Comparison of ENCODE assay signal across 18 cellular contexts in the genomic region with DNA sequence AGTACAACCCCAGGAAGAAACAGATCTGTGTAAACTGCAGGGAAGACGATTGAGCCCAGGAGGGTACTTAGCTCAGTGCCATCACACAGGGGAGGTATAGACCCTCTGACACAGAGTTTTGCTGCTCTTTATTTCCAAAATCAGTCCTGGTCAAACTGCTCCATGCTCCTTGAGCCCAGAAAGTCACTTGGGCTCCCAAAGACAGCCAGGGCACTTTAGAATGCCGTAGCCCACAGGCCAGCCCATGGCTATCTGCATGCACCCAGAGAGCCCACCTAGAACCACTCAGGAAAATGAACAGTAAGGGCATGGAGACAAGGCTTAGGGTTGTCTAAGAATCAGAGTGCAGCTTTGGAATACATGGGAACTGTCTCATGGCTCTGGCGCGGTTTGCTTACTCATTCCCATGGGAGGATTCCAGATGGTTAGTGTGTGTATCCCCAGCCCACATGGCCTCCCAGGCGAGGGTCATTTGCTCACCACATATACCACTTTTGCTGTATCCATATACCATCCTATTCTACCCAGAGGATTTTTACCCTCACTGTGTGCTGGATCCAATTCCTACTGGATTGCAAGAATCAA. TPM values are rescaled to one million over a fixed set of nuclear protein-coding genes. Genes with fewer than 3 reads are reported as not detected.
DNase-seq lines count a peak whose midpoint lies in the region; ATAC-seq and TF ChIP-seq lines count a peak whose summit lies in the region.
"Had no signal": no experiment of that assay in that cellular context is flagged by ENCODE, and none has a peak within 500 bp of the region (broad histone marks: within the 10 kb centered on the region; RNA-seq: fewer than 3 reads in every experiment).

No MANE protein-coding gene starts in this region.

- H3K4me3 ChIP-seq in fibroblast of villous mesenchyme (ENCODE audit: low read depth, low read length), result no peak overlapping the region
- H3K4me3 ChIP-seq: breast epithelium, HAP-1, SK-N-MC, suprapubic skin had no signal

- H3K27me3 Mint-ChIP-seq in T-helper 2 cell treated with Interferon-gamma antibody and Interleukin-4, amounts not matched to agents 5 μg/mL and 100 μg/mL, for 36 hours (ENCODE audit: low read depth), result peaks cover 5% of the 10 kb centered on the region

- DNase-seq in AG08395 (ENCODE audit: low spot score), result peak; percentile 30
- peak; percentile 10 for DNase-seq in HCEC 1CT
- peak; percentile 30 for DNase-seq in NCI-H82 treated with DMSO at 0.1 percent for 48 hours (lab: John Stamatoyannopoulos, UW; ENCODE audit: unreplicated experiment)
- peak; percentile 48 for DNase-seq in fibroblast of villous mesenchyme (ENCODE audit: low read depth)
- no peak for DNase-seq in 8988T
- no peak for DNase-seq in activated naive CD4-positive, alpha-beta T cell treated with Interleukin-2 at 50 U/mL for 16 hours
- no peak for DNase-seq in T-helper 2 cell treated with Interferon-gamma antibody and Interleukin-4, amounts not matched to agents 5 μg/mL and 100 μg/mL, for 36 hours (ENCODE audit: low spot score)
- DNase-seq: activated CD4-positive, CD25-positive, alpha-beta regulatory T cell treated with anti-CD3 and anti-CD28 coated beads, Interleukin-2, amount 50 U/mL, for 72 hours; activated CD8-positive, alpha-beta memory T cell treated with anti-CD3 and anti-CD28 coated beads for 24 hours; activated naive CD8-positive, alpha-beta T cell treated with anti-CD3 and anti-CD28 coated beads for 36 hours; activated T-cell treated with anti-CD3 and anti-CD28 coated beads, Interleukin-2, amount 50 U/mL, for 48 hours; left ventricle myocardium superior had no signal

- TF ChIP-seq CTCF in fibroblast of villous mesenchyme (IDR thresholded peaks at IDR 0.05; ENCODE audit: insufficient read depth, low read depth, low read length), result no peak

- H3K27ac Mint-ChIP-seq in T-helper 2 cell treated with Interferon-gamma antibody and Interleukin-4, amounts not matched to agents 5 μg/mL and 100 μg/mL, for 36 hours, result no peak overlapping the region
- H3K27ac Mint-ChIP-seq: activated naive CD8-positive, alpha-beta T cell treated with anti-CD3 and anti-CD28 coated beads for 36 hours; dendritic cell treated with granulocyte-macrophage colony-stimulating factor and Interleukin-4, amounts not matched to agents 40 ng/mL and 50 ng/mL, for 4 days had no signal

- ATAC-seq in HG02870 (IDR thresholded peaks at IDR 0.05; ENCODE audit: unreplicated experiment), result no peak
- ATAC-seq: left ventricle myocardium superior had no signal

- H3K36me3 Mint-ChIP-seq in T-helper 2 cell treated with Interferon-gamma antibody and Interleukin-4, amounts not matched to agents 5 μg/mL and 100 μg/mL, for 36 hours (ENCODE audit: low read depth), result no peaks in the 10 kb centered on the region
- H3K36me3 Mint-ChIP-seq: activated naive CD8-positive, alpha-beta T cell treated with anti-CD3 and anti-CD28 coated beads for 36 hours had no signal

- H3K9me3 Mint-ChIP-seq in T-helper 2 cell treated with Interferon-gamma antibody and Interleukin-4, amounts not matched to agents 5 μg/mL and 100 μg/mL, for 36 hours, result no peaks in the 10 kb centered on the region
- H3K9me3 Mint-ChIP-seq: activated naive CD8-positive, alpha-beta T cell treated with anti-CD3 and anti-CD28 coated beads for 36 hours; dendritic cell treated with granulocyte-macrophage colony-stimulating factor and Interleukin-4, amounts not matched to agents 40 ng/mL and 50 ng/mL, for 4 days had no signal

- H3K4me1 Mint-ChIP-seq in T-helper 2 cell treated with Interferon-gamma antibody and Interleukin-4, amounts not matched to agents 5 μg/mL and 100 μg/mL, for 36 hours (ENCODE audit: low read depth), result peaks cover 1% of the 10 kb centered on the region

- no peak overlapping the region for H3K4me3 Mint-ChIP-seq in T-helper 2 cell treated with Interferon-gamma antibody and Interleukin-4, amounts not matched to agents 5 μg/mL and 100 μg/mL, for 36 hours
- H3K4me3 Mint-ChIP-seq: activated naive CD8-positive, alpha-beta T cell treated with anti-CD3 and anti-CD28 coated beads for 36 hours; dendritic cell treated with granulocyte-macrophage colony-stimulating factor and Interleukin-4, amounts not matched to agents 40 ng/mL and 50 ng/mL, for 4 days had no signal

RNA-seq across cellular contexts. Expression of gene PDCD5, which starts 14.7 kb away (rescaled TPM):
- total RNA-seq in fibroblast of villous mesenchyme, result 78.0 and 91.5 TPM in 2 replicates

Comparison
In these comparisons a context has a peak if more than half of its experiments do, and no peak if none do; other contexts are left out.
1. DNase-seq: peak in AG08395 (single experiment), HCEC 1CT (single experiment), NCI-H82 treated with DMSO at 0.1 percent for 48 hours (single experiment) and fibroblast of villous mesenchyme (single experiment); none in 8988T (single experiment), activated naive CD4-positive, alpha-beta T cell treated with Interleukin-2 at 50 U/mL for 16 hours (single experiment) and T-helper 2 cell treated with Interferon-gamma antibody and Interleukin-4, amounts not matched to agents 5 μg/mL and 100 μg/mL, for 36 hours (single experiment).